15 cellular contexts compared by ENCODE assay signal in the genomic region with DNA sequence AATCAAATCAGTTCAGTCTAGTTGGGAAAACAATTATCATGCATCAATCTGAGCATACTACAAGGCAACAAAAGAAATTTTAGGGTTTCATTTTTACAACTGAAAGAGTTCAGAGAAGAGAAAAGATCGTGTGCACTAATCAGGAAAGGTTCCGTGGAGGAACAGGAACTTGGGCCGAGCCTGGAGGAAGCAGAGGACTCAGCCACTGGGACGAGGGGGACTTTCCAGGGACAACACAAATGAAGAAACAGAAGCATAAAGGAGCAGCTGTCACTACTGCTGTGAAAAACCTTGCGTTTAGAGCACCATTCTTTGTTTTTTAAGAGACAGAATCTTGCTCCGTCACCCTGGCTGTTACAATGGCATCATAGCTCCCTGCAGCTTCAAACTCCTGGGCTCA.
"Had no signal": no experiment of that assay in that cellular context is flagged by ENCODE, and none has a peak within 500 bp of the region (broad histone marks: within the 10 kb centered on the region; RNA-seq: fewer than 3 reads in every experiment).

No MANE protein-coding gene starts in this region.

- ATAC-seq: activated CD8-positive, alpha-beta memory T cell treated with anti-CD3 and anti-CD28 coated beads, Interleukin-2, amount 10 ng/mL, durations not matched to agents 7 days and 5 days; esophagus mucosa had no signal

- FAIRE-seq: astrocyte, endometrium, islet of Langerhans had no signal

- H3K4me3 ChIP-seq: lung had no signal

- DNase-seq: activated CD4-positive, alpha-beta T cell treated with anti-CD3 and anti-CD28 coated beads for 1 hour; activated CD4-positive, alpha-beta T cell treated with anti-CD3 and anti-CD28 coated beads, Interleukin-2, amount 50 U/mL, for 4 hours; activated CD8-positive, alpha-beta memory T cell treated with anti-CD3 and anti-CD28 coated beads, Interleukin-2, amount 10 ng/mL, durations not matched to agents 7 days and 5 days; activated naive CD4-positive, alpha-beta T cell treated with anti-CD3 and anti-CD28 coated beads for 36 hours; activated T-cell treated with anti-CD3 and anti-CD28 coated beads, Interleukin-2, amount 50 U/mL, for 1 hour; posterior cingulate gyrus; retina; stimulated activated CD4-positive, alpha-beta T cell treated with anti-CD3 and anti-CD28 coated beads, Interleukin-12 subunit alpha, Interleukin-12 subunit beta, amount 100 ng/mL, for 4 hours; stimulated activated CD4-positive, alpha-beta T cell treated with anti-CD3 and anti-CD28 coated beads, Interleukin-2, amount 100 ng/mL, for 24 hours; trophoblast cell had no signal
